ENCODE assay signal across 8 cellular contexts in the genomic region with DNA sequence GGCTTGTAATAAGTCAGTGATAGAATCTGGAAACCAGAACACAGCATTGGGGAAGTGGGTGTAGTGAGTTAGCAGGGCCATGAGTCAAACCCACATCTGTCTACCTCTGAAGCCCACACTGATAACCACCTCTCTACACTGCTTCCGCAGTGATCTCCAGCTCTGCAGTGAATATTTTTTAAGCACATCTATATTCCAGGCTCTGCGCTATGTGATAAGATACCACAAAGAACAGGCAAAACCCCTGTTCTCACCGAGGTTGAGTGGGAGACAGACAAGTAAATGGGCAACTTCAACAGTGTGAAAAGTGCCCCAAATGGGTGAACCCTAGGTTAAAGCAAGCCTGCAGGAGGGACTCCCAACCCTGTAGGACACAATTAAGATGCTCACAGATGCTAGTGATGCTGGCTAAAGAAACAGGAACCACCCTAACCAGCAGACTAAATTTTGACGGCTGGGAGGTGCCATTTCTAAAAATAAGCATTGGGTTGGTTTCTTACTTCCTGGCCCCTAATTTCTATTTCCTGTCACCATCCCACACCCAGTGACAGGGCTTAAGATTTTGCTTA.
A peak's percentile ranks its signal among the peaks of the same experiment; 100 is the strongest.
DNase-seq lines count a peak whose midpoint lies in the region; ATAC-seq, FAIRE-seq and TF ChIP-seq lines count a peak whose summit lies in the region.

No MANE protein-coding gene starts in this region.

- intact Hi-C loops in adrenal gland (cut with DNase I), result loop anchor here (5.0 kb wide), 2 partner anchors 383 to 428 kb away; no protein-coding TSS in a partner anchor
- intact Hi-C loops in pancreas (cut with DNase I), result loop anchor here in 2 of 3 donors (5.0 to 10.0 kb wide), 2 partner anchors 378 to 386 kb away; no protein-coding TSS in a partner anchor

- CTCF ChIA-PET in RWPE1 (lab: Yijun Ruan, JAX), result no interaction called here

- 68 to 71% (median 70%) methylated on average over 4 of the region's 4 CpGs for WGBS in adrenal gland, 4 donors
- WGBS in pancreas, 2 donors, result 69 to 80% methylated on average over 4 of the region's 4 CpGs

- FAIRE-seq in pancreas (lab: Jason Lieb, UNC), result no peak

- H3K9me3 ChIP-seq in adrenal gland (replicated peaks in 1 of 3) (peaks cover 0 to 3% (median 0%) of the 10 kb centered on the region in 3 donors), pancreas (no peaks in the 10 kb centered on the region)

- H3K36me3 ChIP-seq in adrenal gland (replicated peaks in 1 of 2) (no peaks in the 10 kb centered on the region), pancreas (no peaks in the 10 kb centered on the region)

- POLR2A ChIA-PET in RWPE1 (lab: Yijun Ruan, JAX; ENCODE audit: low non-redundant PET), result no interaction called here

- TF ChIP-seq POLR2A in adrenal gland (IDR thresholded peaks at IDR 0.05), result no peak

- peaks cover 0 to under 1% of the 10 kb centered on the region in 2 donors for H3K4me1 ChIP-seq in adrenal gland (replicated peaks in 1 of 2)
- H3K4me1 ChIP-seq in pancreas, result no peaks in the 10 kb centered on the region

- TF ChIP-seq CTCF in RWPE1 (conservative IDR thresholded peaks at IDR 0.05; ENCODE audit: low read depth) (no peak), adrenal gland (IDR thresholded peaks at IDR 0.05) (no peak), pancreas (IDR thresholded peaks at IDR 0.05) (no peak)

- no peak overlapping the region for H3K4me3 ChIP-seq in adrenal gland
- no peak overlapping the region for H3K4me3 ChIP-seq in pancreas

- DNase-seq in RPMI7951 (ENCODE audit: low read depth) (peak; percentile 38), germinal center (ENCODE audit: low spot score) (peak; percentile 64), RWPE1 (ENCODE audit: low spot score) (no peak), adrenal gland (no peak), pancreas (no peak), HCEC 1CT (no peak)

- H3K27ac ChIP-seq in RWPE1 (no peak overlapping the region), adrenal gland (no peak overlapping the region), pancreas (no peak overlapping the region)

- ATAC-seq in GM18520 (IDR thresholded peaks at IDR 0.05; ENCODE audit: unreplicated experiment) (peak; percentile 40), HG02870 (IDR thresholded peaks at IDR 0.05; ENCODE audit: unreplicated experiment) (peak; percentile 62), pancreas (no peak)

- H3K27me3 ChIP-seq in adrenal gland (no peaks in the 10 kb centered on the region), pancreas (no peaks in the 10 kb centered on the region)

Comparison
In these comparisons a context has a peak if more than half of its experiments do, and no peak if none do; other contexts are left out.
1. ATAC-seq: peak in GM18520 (single experiment) and HG02870 (single experiment); none in pancreas (0 of 4).
2. DNase-seq: peak in RPMI7951 (single experiment) and germinal center (single experiment); none in RWPE1 (single experiment), adrenal gland (0 of 7), pancreas (0 of 6) and HCEC 1CT (single experiment).